ENCODE assay signal across 9 cellular contexts in genomic region chr1:179867493-179868330, GRCh38. TPM values are rescaled to one million over a fixed set of nuclear protein-coding genes. Genes with fewer than 3 reads are reported as not detected.
DNase-seq lines count a peak whose midpoint lies in the region; ATAC-seq and TF ChIP-seq lines count a peak whose summit lies in the region.
"Had no signal": no experiment of that assay in that cellular context is flagged by ENCODE, and none has a peak within 500 bp of the region (broad histone marks: within the 10 kb centered on the region; RNA-seq: fewer than 3 reads in every experiment).

No MANE protein-coding gene starts in this region.

- no peak overlapping the region for H2BK15ac ChIP-seq in neuronal stem cell (ENCODE audit: low read length)

- no peaks in the 10 kb centered on the region for H3K27me3 Mint-ChIP-seq in activated CD4-positive, alpha-beta memory T cell treated with anti-CD3 and anti-CD28 coated beads for 36 hours

- no peak overlapping the region for H3K23ac ChIP-seq in neuronal stem cell (ENCODE audit: low read depth, low read length, poor library complexity)

- intact Hi-C loops in activated CD4-positive, alpha-beta memory T cell treated with anti-CD3 and anti-CD28 coated beads for 36 hours (cut with micrococcal nuclease), result loop anchor here (1.0 to 5.0 kb wide), 2 partner anchors 311 to 615 kb away; no protein-coding TSS in a partner anchor
- intact Hi-C loops in esophagus muscularis mucosa (cut with DNase I), result no loop called here

- H3K36me3 Mint-ChIP-seq in activated CD4-positive, alpha-beta memory T cell treated with anti-CD3 and anti-CD28 coated beads for 36 hours, result peaks cover 25% of the 10 kb centered on the region

- TF ChIP-seq EP300 in esophagus muscularis mucosa (IDR thresholded peaks at IDR 0.05), result no peak

- no peaks in the 10 kb centered on the region for H3K9me3 ChIP-seq in esophagus muscularis mucosa
- no peaks in the 10 kb centered on the region for H3K9me3 ChIP-seq in neuronal stem cell (replicated peaks in 1 of 2; ENCODE audit: control insufficient read depth in 2 of 2, insufficient read depth in 1 of 2, low read depth in 1 of 2, low read length in 2 of 2)
- H3K9me3 ChIP-seq: BLaER1 had no signal

- no peak overlapping the region for H3K4ac ChIP-seq in neuronal stem cell (ENCODE audit: low read length)

- no peak overlapping the region for H3K27ac Mint-ChIP-seq in activated CD4-positive, alpha-beta memory T cell treated with anti-CD3 and anti-CD28 coated beads for 36 hours

- peak; percentile 57 for ATAC-seq in HG02759 (IDR thresholded peaks at IDR 0.05; ENCODE audit: unreplicated experiment)

- DNase-seq in NCI-H1436 (lab: John Stamatoyannopoulos, UW) (peak; percentile 2), NCI-H1436 treated with DMSO at 0.1 percent for 48 hours (lab: John Stamatoyannopoulos, UW) (no peak), NCI-H446 (lab: John Stamatoyannopoulos, UW) (peak; percentile 52 to 66), esophagus muscularis mucosa (ENCODE audit: extremely low spot score) (no peak), neuronal stem cell (ENCODE audit: low spot score) (peak; percentile 47), Ammon's horn (ENCODE audit: low spot score) (no peak)
- DNase-seq in activated CD4-positive, alpha-beta memory T cell treated with anti-CD3 and anti-CD28 coated beads for 36 hours, result peak; percentile 63

- H3K4me1 Mint-ChIP-seq in activated CD4-positive, alpha-beta memory T cell treated with anti-CD3 and anti-CD28 coated beads for 36 hours (ENCODE audit: low read depth), result peaks cover 18% of the 10 kb centered on the region

- H3K4me2 ChIP-seq in neuronal stem cell (ENCODE audit: insufficient read depth, low read length, poor library complexity, severe bottlenecking), result no peak overlapping the region
- H3K4me2 ChIP-seq: BLaER1 had no signal

- CTCF ChIA-PET in activated CD4-positive, alpha-beta memory T cell treated with anti-CD3 and anti-CD28 coated beads for 36 hours (lab: Charles Lee), result interaction anchor here (0.6 to 2.8 kb wide), 21 partner anchors 9 to 312 kb away, joined by 3 to 27 read pairs (median 4); partner anchors contain the start of gene TOR1AIP2

- no peak for TF ChIP-seq POLR2A in esophagus muscularis mucosa (IDR thresholded peaks at IDR 0.05; ENCODE audit: low read depth)

- no peak overlapping the region for H2BK5ac ChIP-seq in neuronal stem cell (ENCODE audit: low read length)

- H3K4me1 ChIP-seq in esophagus muscularis mucosa (peaks cover 21 to 29% (median 28%) of the 10 kb centered on the region in 4 donors), neuronal stem cell (ENCODE audit: control insufficient read depth in 2 of 2, insufficient read depth in 1 of 2, low read depth in 1 of 2, low read length in 2 of 2) (peaks cover 0 to 1% of the 10 kb centered on the region in 2 donors)

- no peaks in the 10 kb centered on the region for H3K79me1 ChIP-seq in neuronal stem cell (ENCODE audit: low read depth, low read length)

- H3K36me3 ChIP-seq in esophagus muscularis mucosa (peaks cover 5 to 75% (median 46%) of the 10 kb centered on the region in 4 donors), neuronal stem cell (replicated peaks in 1 of 2; ENCODE audit: control insufficient read depth in 2 of 2, insufficient read depth in 2 of 2, low read length in 2 of 2) (peaks cover 16 to 92% of the 10 kb centered on the region in 2 donors)

- no peak overlapping the region for H2AFZ ChIP-seq in neuronal stem cell (ENCODE audit: low read length)

- no peak overlapping the region for H3K4me3 Mint-ChIP-seq in activated CD4-positive, alpha-beta memory T cell treated with anti-CD3 and anti-CD28 coated beads for 36 hours

- POLR2A ChIA-PET in activated CD4-positive, alpha-beta memory T cell treated with anti-CD3 and anti-CD28 coated beads for 36 hours (lab: Charles Lee), result interaction anchor here (1.1 kb wide), 1 partner anchor 9 kb away, joined by 4 read pairs; no protein-coding TSS in a partner anchor

- H2BK12ac ChIP-seq in neuronal stem cell (ENCODE audit: low read length), result no peak overlapping the region

- H2AK5ac ChIP-seq in neuronal stem cell (ENCODE audit: low read depth, low read length), result no peak overlapping the region

- no peak overlapping the region for H4K8ac ChIP-seq in neuronal stem cell (ENCODE audit: low read depth, low read length)

- H3K27ac ChIP-seq in esophagus muscularis mucosa (replicated peaks in 1 of 4), result no peak overlapping the region
- no peak overlapping the region for H3K27ac ChIP-seq in neuronal stem cell (replicated peaks; ENCODE audit: low read length)
- H3K27ac ChIP-seq: BLaER1 had no signal

- H3K14ac ChIP-seq in neuronal stem cell (ENCODE audit: low read length), result no peak overlapping the region

- H3K9ac ChIP-seq in neuronal stem cell (ENCODE audit: low read depth, low read length, poor library complexity), result no peak overlapping the region
- H3K9ac ChIP-seq: BLaER1 had no signal

- 11% methylated on average over 1 of the region's 1 CpG for WGBS in esophagus muscularis mucosa
- WGBS in neuronal stem cell (ENCODE audit: extremely low coverage in 2 of 2, insufficient read length in 2 of 2, insufficient replicate concordance in 1 of 2), 2 donors, result no CpG with 5 or more reads among the region's 1 CpG

- no peak overlapping the region for H4K91ac ChIP-seq in neuronal stem cell (ENCODE audit: low read depth, low read length, poor library complexity)

- no peak overlapping the region for H2BK120ac ChIP-seq in neuronal stem cell (ENCODE audit: low read depth, low read length)

- H3K4me3 ChIP-seq in esophagus muscularis mucosa (no peak overlapping the region), neuronal stem cell (ENCODE audit: low read length in 2 of 2) (no peak overlapping the region)
- H3K4me3 ChIP-seq: BLaER1 had no signal

- H3K27me3 ChIP-seq in esophagus muscularis mucosa (no peaks in the 10 kb centered on the region), neuronal stem cell (ENCODE audit: control insufficient read depth in 3 of 3, insufficient read depth in 3 of 3, low read depth in 1 of 3, low read length in 3 of 3) (no peaks in the 10 kb centered on the region)
- H3K27me3 ChIP-seq: BLaER1 had no signal

- TF ChIP-seq CTCF in esophagus muscularis mucosa (IDR thresholded peaks at IDR 0.05), result peak; percentile 51 to 78 (median 58)

- H3K18ac ChIP-seq in neuronal stem cell (ENCODE audit: low read length), result no peak overlapping the region

- no peaks in the 10 kb centered on the region for H3K9me3 Mint-ChIP-seq in activated CD4-positive, alpha-beta memory T cell treated with anti-CD3 and anti-CD28 coated beads for 36 hours

RNA-seq across cellular contexts. Expression of gene TOR1AIP2, which starts 9.9 kb away (rescaled TPM):
- total RNA-seq in activated CD4-positive, alpha-beta memory T cell treated with anti-CD3 and anti-CD28 coated beads for 36 hours, result 10 to 100 TPM; 42.3 to 45.9 TPM
- total RNA-seq in esophagus muscularis mucosa, result 10 to 100 TPM; 42.8 to 71.1 (median 47.0) TPM
- polyA plus RNA-seq in neuronal stem cell (2013, experiment 1 of 2), result 23.0 TPM
- 25.3 TPM for polyA plus RNA-seq in neuronal stem cell (2013, experiment 2 of 2)

RNA-seq across cellular contexts. Expression of gene TOR1AIP1, which starts 14.4 kb away (rescaled TPM):
- 10 to 100 TPM; 57.4 to 57.7 TPM for total RNA-seq in activated CD4-positive, alpha-beta memory T cell treated with anti-CD3 and anti-CD28 coated beads for 36 hours
- 100 to 1,000 TPM; 114 to 145 (median 126) TPM for total RNA-seq in esophagus muscularis mucosa
- polyA plus RNA-seq in neuronal stem cell (2013, experiment 1 of 2), result 18.3 TPM
- 19.8 TPM for polyA plus RNA-seq in neuronal stem cell (2013, experiment 2 of 2)

Comparison
In these comparisons a context has a peak if more than half of its experiments do, and no peak if none do; other contexts are left out.
1. DNase-seq: peak in NCI-H1436 (single experiment), NCI-H446 (2 of 2), activated CD4-positive, alpha-beta memory T cell treated with anti-CD3 and anti-CD28 coated beads for 36 hours (single experiment) and neuronal stem cell (single experiment); none in NCI-H1436 treated with DMSO at 0.1 percent for 48 hours (single experiment), esophagus muscularis mucosa (single experiment) and Ammon's horn (single experiment).